In the genomic region with DNA sequence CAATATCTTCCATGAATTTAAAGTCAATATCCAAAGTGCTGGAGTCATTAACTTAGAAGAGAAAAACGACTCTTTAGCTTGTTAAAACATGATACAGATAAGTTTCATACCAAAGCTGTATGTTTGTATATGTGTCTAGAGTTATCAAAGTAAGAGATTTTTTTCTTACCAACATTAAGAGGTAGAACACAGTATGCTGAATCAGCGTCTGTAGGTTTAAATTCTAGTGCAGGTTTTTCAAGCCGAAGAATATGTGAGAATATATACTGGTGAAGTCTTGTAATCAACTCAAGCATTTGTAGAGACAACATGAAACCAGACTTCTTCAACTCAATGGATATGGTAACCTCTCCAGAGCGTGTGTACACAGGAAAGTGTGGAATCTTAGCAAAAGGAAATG, we compare ENCODE assay signal across 28 cellular contexts.
"Had no signal": no experiment of that assay in that cellular context is flagged by ENCODE, and none has a peak within 500 bp of the region (broad histone marks: within the 10 kb centered on the region; RNA-seq: fewer than 3 reads in every experiment).

No MANE protein-coding gene starts in this region.

- H3K27ac Mint-ChIP-seq: immature natural killer cell; natural killer cell treated with Interleukin-12 subunit alpha and Interleukin-12 subunit beta and Interleukin-15 and Interleukin-18, amount 100 ng/mL, for 72 hours; progenitor cell of endocrine pancreas; stimulated activated effector memory CD8-positive, alpha-beta T cell treated with anti-CD3 and anti-CD28 coated beads, Interleukin-12 subunit alpha, Interleukin-12 subunit beta, amount 100 ng/mL, for 72 hours; stimulated activated naive CD8-positive, alpha-beta T cell treated with anti-CD3 and anti-CD28 coated beads, Interleukin-15, Interleukin-2, amounts not matched to agents 100 ng/mL and 50 ng/mL, for 24 hours had no signal

- H3K27me3 ChIP-seq: left lung, ovary, right atrium auricular region, spleen, suprapubic skin, tibial artery, upper lobe of right lung had no signal

- H3K27ac ChIP-seq: left lung, ovary, right atrium auricular region, spleen, suprapubic skin, thoracic aorta, tibial artery, upper lobe of right lung had no signal

- DNase-seq: hypothalamus; immature natural killer cell; kidney; left colon; left lung; midbrain; mucosa of descending colon; naive thymus-derived CD4-positive, alpha-beta T cell; ovary; small intestine; spleen; stimulated activated CD4-positive, alpha-beta T cell treated with anti-CD3 and anti-CD28 coated beads, Interleukin-4, amount 100 ng/mL, for 24 hours; stimulated activated naive CD4-positive, alpha-beta T cell; tibial artery; trophoblast cell; upper lobe of right lung had no signal

- FAIRE-seq: islet of Langerhans, kidney, small intestine, urothelium cell line had no signal

- H3K9me3 Mint-ChIP-seq: immature natural killer cell; memory B cell; naive thymus-derived CD4-positive, alpha-beta T cell; natural killer cell treated with Interleukin-12 subunit alpha and Interleukin-12 subunit beta and Interleukin-15 and Interleukin-18, amount 100 ng/mL, for 72 hours; stimulated activated effector memory CD8-positive, alpha-beta T cell treated with anti-CD3 and anti-CD28 coated beads, Interleukin-12 subunit alpha, Interleukin-12 subunit beta, amount 100 ng/mL, for 72 hours; stimulated activated naive CD8-positive, alpha-beta T cell treated with anti-CD3 and anti-CD28 coated beads, Interleukin-15, Interleukin-2, amounts not matched to agents 100 ng/mL and 50 ng/mL, for 24 hours had no signal

- H3K4me1 ChIP-seq: left lung, spleen, suprapubic skin, tibial artery, upper lobe of right lung had no signal

- H3K27me3 Mint-ChIP-seq: memory B cell; naive thymus-derived CD4-positive, alpha-beta T cell; natural killer cell treated with Interleukin-12 subunit alpha and Interleukin-12 subunit beta and Interleukin-15 and Interleukin-18, amount 100 ng/mL, for 72 hours; progenitor cell of endocrine pancreas; stimulated activated naive CD8-positive, alpha-beta T cell treated with anti-CD3 and anti-CD28 coated beads, Interleukin-15, Interleukin-2, amounts not matched to agents 100 ng/mL and 50 ng/mL, for 24 hours had no signal

- H3K4me3 ChIP-seq: left lung, lung, mucosa of descending colon, ovary, right atrium auricular region, spleen, suprapubic skin, thoracic aorta, tibial artery, upper lobe of right lung had no signal

- H3K9me3 ChIP-seq: left lung, mucosa of descending colon, ovary, right atrium auricular region, spleen, suprapubic skin, thoracic aorta, tibial artery, upper lobe of right lung had no signal

- H3K4me3 Mint-ChIP-seq: immature natural killer cell; memory B cell; naive thymus-derived CD4-positive, alpha-beta T cell; natural killer cell treated with Interleukin-12 subunit alpha and Interleukin-12 subunit beta and Interleukin-15 and Interleukin-18, amount 100 ng/mL, for 72 hours; stimulated activated effector memory CD8-positive, alpha-beta T cell treated with anti-CD3 and anti-CD28 coated beads, Interleukin-12 subunit alpha, Interleukin-12 subunit beta, amount 100 ng/mL, for 72 hours; stimulated activated naive CD8-positive, alpha-beta T cell treated with anti-CD3 and anti-CD28 coated beads, Interleukin-15, Interleukin-2, amounts not matched to agents 100 ng/mL and 50 ng/mL, for 24 hours had no signal

- H3K36me3 ChIP-seq: ovary had no signal

- ATAC-seq: left colon; left lung; mucosa of descending colon; naive thymus-derived CD4-positive, alpha-beta T cell; natural killer cell treated with Interleukin-12 subunit alpha and Interleukin-12 subunit beta and Interleukin-15 and Interleukin-18, amount 100 ng/mL, for 72 hours; sciatic nerve; stimulated activated effector memory CD8-positive, alpha-beta T cell treated with anti-CD3 and anti-CD28 coated beads, Interleukin-12 subunit alpha, Interleukin-12 subunit beta, amount 100 ng/mL, for 72 hours; upper lobe of right lung had no signal
